19 cellular contexts compared by ENCODE assay signal in genomic region chr2:45708501-45708900, GRCh38. TPM values are rescaled to one million over a fixed set of nuclear protein-coding genes. Genes with fewer than 3 reads are reported as not detected.
DNase-seq lines count a peak whose midpoint lies in the region; ATAC-seq and TF ChIP-seq lines count a peak whose summit lies in the region.
"Had no signal": no experiment of that assay in that cellular context is flagged by ENCODE, and none has a peak within 500 bp of the region (broad histone marks: within the 10 kb centered on the region; RNA-seq: fewer than 3 reads in every experiment).

No MANE protein-coding gene starts in this region.

- H3K4me1 ChIP-seq in BLaER1 treated with 17β-estradiol and CSF1 and Interleukin-3, amounts not matched to agents 10 nM and 100 nM: peaks cover 0 to 60% (median 48%) of the 10 kb centered on the region in 10 experiments; a peak in 16 of 20 replicates
- H3K4me1 ChIP-seq in tibial artery: peaks cover 0 to 20% (median 17%) of the 10 kb centered on the region in 4 donors

- no peaks in the 10 kb centered on the region for H3K27me3 ChIP-seq in BLaER1 treated with 17β-estradiol and CSF1 and Interleukin-3, amounts not matched to agents 10 nM and 100 nM
- H3K27me3 ChIP-seq in dorsolateral prefrontal cortex (no peaks in the 10 kb centered on the region), tibial artery (no peaks in the 10 kb centered on the region)
- H3K27me3 ChIP-seq: BLaER1 had no signal

- peaks cover 13 to 42% (median 34%) of the 10 kb centered on the region in 11 experiments for H3K9me3 ChIP-seq in BLaER1 treated with 17β-estradiol and CSF1 and Interleukin-3, amounts not matched to agents 10 nM and 100 nM (replicated peaks in 1 of 11)
- H3K9me3 ChIP-seq in tibial artery: no peaks in the 10 kb centered on the region

- ATAC-seq in GM18873 (IDR thresholded peaks at IDR 0.05; ENCODE audit: low FRiP score, unreplicated experiment): no peak
- ATAC-seq in GM21367 (IDR thresholded peaks at IDR 0.05; ENCODE audit: unreplicated experiment): no peak
- ATAC-seq: GM12878, GM23338, HCT116 had no signal

- no peak for DNase-seq in dorsolateral prefrontal cortex
- DNase-seq in tibial artery: no peak
- DNase-seq: CD4-positive, alpha-beta T cell; CD8-positive, alpha-beta memory T cell; DMS 273 treated with DMSO at 0.1 percent for 48 hours; DMS79; EL; GDM1; H9; HFFc6 had no signal

- TF ChIP-seq CTCF in dorsolateral prefrontal cortex (IDR thresholded peaks at IDR 0.05 in 54 of 56, conservative IDR thresholded peaks at IDR 0.05 in 2 of 56; ENCODE audit: low read depth in 1 of 56, partially characterized antibody in 56 of 56) (no peak), tibial artery (IDR thresholded peaks at IDR 0.05) (no peak)

- peaks cover 12 to 100% (median 93%) of the 10 kb centered on the region in 11 experiments; a peak in 21 of 22 replicates for H3K36me3 ChIP-seq in BLaER1 treated with 17β-estradiol and CSF1 and Interleukin-3, amounts not matched to agents 10 nM and 100 nM
- no peaks in the 10 kb centered on the region for H3K36me3 ChIP-seq in tibial artery

- peak overlapping the region in 6 of 11 experiments; percentile 2 to 55 (median 28); a peak in 6 of 22 replicates for H3K4me2 ChIP-seq in BLaER1 treated with 17β-estradiol and CSF1 and Interleukin-3, amounts not matched to agents 10 nM and 100 nM
- H3K4me2 ChIP-seq: GM23338 had no signal

- no peak overlapping the region for H3K27ac ChIP-seq in BLaER1 treated with 17β-estradiol and CSF1 and Interleukin-3, amounts not matched to agents 10 nM and 100 nM
- peak overlapping the region; percentile 22 for H3K27ac ChIP-seq in angular gyrus (ENCODE audit: low read depth, low read length)
- H3K27ac ChIP-seq in dorsolateral prefrontal cortex: peak overlapping the region in 34 of 59 donors; percentile 1 to 83 (median 52)
- peak overlapping the region; percentile 27 for H3K27ac ChIP-seq in temporal lobe (ENCODE audit: low read depth, low read length)
- H3K27ac ChIP-seq in tibial artery: no peak overlapping the region

- no peak overlapping the region for H3K4me3 ChIP-seq in BLaER1 treated with 17β-estradiol and CSF1 and Interleukin-3, amounts not matched to agents 10 nM and 100 nM
- no peak overlapping the region for H3K4me3 ChIP-seq in dorsolateral prefrontal cortex
- H3K4me3 ChIP-seq in tibial artery: no peak overlapping the region
- H3K4me3 ChIP-seq: GM12878, GM23338 had no signal

- intact Hi-C loops in dorsolateral prefrontal cortex (cut with DNase I): loop anchor here in 1 of 2 donors (10.0 kb wide), 1 partner anchor 66 kb away; no protein-coding TSS in a partner anchor
- intact Hi-C loops in tibial artery (cut with DNase I; ENCODE audit: low total_unique reads): no loop called here

- no peak overlapping the region for H3K9ac ChIP-seq in BLaER1 treated with 17β-estradiol and CSF1 and Interleukin-3, amounts not matched to agents 10 nM and 100 nM
- H3K9ac ChIP-seq: BLaER1 had no signal

- peaks cover 0 to 99% (median 69%) of the 10 kb centered on the region in 11 experiments; a peak in 14 of 22 replicates for H4K20me1 ChIP-seq in BLaER1 treated with 17β-estradiol and CSF1 and Interleukin-3, amounts not matched to agents 10 nM and 100 nM

RNA-seq across cellular contexts. Expression of gene PRKCE, which starts 57.0 kb away (rescaled TPM):
- 100 to 1,000 TPM in 118 of 120 experiments, 10 to 100 TPM in 2; 75.3 to 231 (median 164) TPM for total RNA-seq in dorsolateral prefrontal cortex
- total RNA-seq in temporal lobe: 51.1 TPM

Comparison
In these comparisons a context has a peak if more than half of its experiments do, and no peak if none do; other contexts are left out.
1. H3K27ac ChIP-seq: peak in angular gyrus (single experiment), dorsolateral prefrontal cortex (34 of 59) and temporal lobe (single experiment); none in BLaER1 treated with 17β-estradiol and CSF1 and Interleukin-3, amounts not matched to agents 10 nM and 100 nM (0 of 11) and tibial artery (0 of 2).